ENCODE assay signal across 8 cellular contexts in genomic region chr22:33853200-33854097, GRCh38.
DNase-seq lines count a peak whose midpoint lies in the region; ATAC-seq and TF ChIP-seq lines count a peak whose summit lies in the region.

No MANE protein-coding gene starts in this region.

- intact Hi-C loops in lower lobe of right lung (cut with DNase I) = no loop called here
- intact Hi-C loops in testis (cut with DNase I; ENCODE audit: low total_unique reads) = no loop called here

- WGBS in testis, 2 donors = 43 to 64% methylated on average over 9 of the region's 9 CpGs

- H3K9me3 ChIP-seq in duodenal mucosa (ENCODE audit: control insufficient read depth in 1 of 2, low read length in 2 of 2) (no peaks in the 10 kb centered on the region), lower lobe of right lung (no peaks in the 10 kb centered on the region), testis (no peaks in the 10 kb centered on the region)

- H3K9ac ChIP-seq in duodenal mucosa (ENCODE audit: low read depth in 1 of 2, low read length in 2 of 2) = peak overlapping the region; percentile 58 to 62

- no peak for TF ChIP-seq POLR2A in testis (IDR thresholded peaks at IDR 0.05)

- H3K36me3 ChIP-seq in duodenal mucosa (ENCODE audit: control insufficient read depth in 1 of 2, insufficient read depth in 2 of 2, low read length in 2 of 2) (no peaks in the 10 kb centered on the region), lower lobe of right lung (no peaks in the 10 kb centered on the region), testis (ENCODE audit: low read depth, missing control alignments) (no peaks in the 10 kb centered on the region)

- H3K4me1 ChIP-seq in duodenal mucosa (ENCODE audit: control insufficient read depth in 1 of 2, insufficient read depth in 2 of 2, low read length in 2 of 2) = peaks cover 30 to 37% of the 10 kb centered on the region in 2 donors
- H3K4me1 ChIP-seq in lower lobe of right lung = peaks cover 24% of the 10 kb centered on the region
- H3K4me1 ChIP-seq in testis = peaks cover 6% of the 10 kb centered on the region

- H3K4me3 ChIP-seq in AG10803 (ENCODE audit: low read length) = peak overlapping the region; percentile 77
- H3K4me3 ChIP-seq in duodenal mucosa (ENCODE audit: low read depth in 1 of 2, low read length in 2 of 2) = peak overlapping the region; percentile 60 to 78
- H3K4me3 ChIP-seq in lower lobe of right lung = peak overlapping the region; percentile 55
- H3K4me3 ChIP-seq in testis = peak overlapping the region; percentile 40 to 52

- no peaks in the 10 kb centered on the region for H3K27me3 ChIP-seq in duodenal mucosa (ENCODE audit: control insufficient read depth in 1 of 2, insufficient read depth in 2 of 2, low read length in 2 of 2)
- H3K27me3 ChIP-seq in lower lobe of right lung (ENCODE audit: low read depth) = no peaks in the 10 kb centered on the region
- no peaks in the 10 kb centered on the region for H3K27me3 ChIP-seq in testis

- TF ChIP-seq CTCF in AG10803 (conservative IDR thresholded peaks at IDR 0.05; ENCODE audit: low read length) (no peak), lower lobe of right lung (IDR thresholded peaks at IDR 0.05) (no peak), testis (IDR thresholded peaks at IDR 0.05) (no peak)

- DNase-seq in AG10803 (ENCODE audit: low read depth) = peak; percentile 77
- DNase-seq in RKO (ENCODE audit: low spot score) = peak; percentile 59
- peak; percentile 74 for DNase-seq in lower lobe of right lung
- DNase-seq in testis = peak; percentile 61

- peak; percentile 70 for ATAC-seq in GM18508 (IDR thresholded peaks at IDR 0.05; ENCODE audit: insufficient read depth, unreplicated experiment)
- peak; percentile 70 for ATAC-seq in HG03159 (IDR thresholded peaks at IDR 0.05; ENCODE audit: unreplicated experiment)
- ATAC-seq in lower lobe of right lung = peak; percentile 92 to 97
- no peak for ATAC-seq in HG03039 (IDR thresholded peaks at IDR 0.05; ENCODE audit: unreplicated experiment)

- H3K27ac ChIP-seq in duodenal mucosa (ENCODE audit: low read depth, low read length) (peak overlapping the region; percentile 64), lower lobe of right lung (peak overlapping the region; percentile 63), testis (peak overlapping the region in 1 of 2 donors; percentile 30)
